Comparison of ENCODE assay signal across 1 cellular context in the genomic region with DNA sequence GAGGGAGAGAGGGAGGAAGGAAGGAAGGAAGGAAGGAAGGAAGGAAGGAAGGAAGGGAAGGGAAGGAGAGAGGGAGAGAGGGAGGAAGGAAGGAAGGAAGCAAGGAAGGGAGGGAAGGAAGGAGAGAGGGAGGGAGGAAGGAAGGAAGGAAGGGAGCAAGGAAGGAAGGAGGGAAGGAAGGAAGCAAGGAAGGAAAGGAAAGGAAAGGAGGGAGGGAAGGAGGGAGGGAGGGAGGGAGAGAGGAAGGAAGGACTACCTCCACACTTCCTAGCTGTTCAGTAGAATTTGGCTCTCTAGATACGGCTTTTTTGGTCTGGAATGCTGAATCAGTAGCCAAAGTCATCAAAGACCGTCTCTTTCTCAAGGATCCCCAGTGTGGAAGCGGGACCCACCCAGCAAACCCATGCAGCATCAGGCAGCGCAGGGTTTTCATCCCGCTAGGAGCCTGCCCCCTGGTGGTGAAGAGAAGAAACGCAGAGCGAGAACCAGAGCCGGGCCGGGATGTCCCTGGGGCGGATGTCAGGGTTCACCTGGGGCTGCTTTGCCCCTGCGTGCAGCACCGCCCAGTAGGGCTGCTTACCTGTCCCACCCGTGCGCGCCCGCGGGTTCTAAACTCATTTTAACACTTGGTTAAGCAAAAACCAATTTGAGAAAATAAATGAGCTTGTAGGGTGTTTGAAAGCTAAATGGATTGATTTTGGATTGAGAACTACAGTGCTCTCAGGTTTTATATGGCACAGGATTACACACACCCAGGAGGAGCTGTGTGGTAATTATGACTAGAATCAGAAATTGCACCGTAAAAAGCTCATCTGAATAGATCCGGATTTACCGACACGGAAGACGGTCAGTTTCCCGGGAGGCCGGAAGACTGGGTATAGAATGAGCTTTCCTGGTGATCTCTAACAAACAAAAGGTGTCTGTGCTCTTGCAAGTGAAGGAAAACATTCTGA.
TF ChIP-seq lines count a peak whose summit lies in the region.

No MANE protein-coding gene starts in this region.

TF ChIP-seq in K562, 482 proteins besides CTCF, POLR2A, EP300 and RAD21:
- TF ChIP-seq, protein P1, sequence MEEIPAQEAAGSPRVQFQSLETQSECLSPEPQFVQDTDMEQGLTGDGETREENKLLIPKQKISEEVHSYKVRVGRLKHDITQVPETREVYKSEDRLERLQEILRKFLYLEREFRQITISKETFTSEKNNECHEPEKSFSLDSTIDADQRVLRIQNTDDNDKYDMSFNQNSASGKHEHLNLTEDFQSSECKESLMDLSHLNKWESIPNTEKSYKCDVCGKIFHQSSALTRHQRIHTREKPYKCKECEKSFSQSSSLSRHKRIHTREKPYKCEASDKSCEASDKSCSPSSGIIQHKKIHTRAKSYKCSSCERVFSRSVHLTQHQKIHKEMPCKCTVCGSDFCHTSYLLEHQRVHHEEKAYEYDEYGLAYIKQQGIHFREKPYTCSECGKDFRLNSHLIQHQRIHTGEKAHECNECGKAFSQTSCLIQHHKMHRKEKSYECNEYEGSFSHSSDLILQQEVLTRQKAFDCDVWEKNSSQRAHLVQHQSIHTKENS (CRISPR knock-in tag; IDR thresholded peaks at IDR 0.05) = no peak
- TF ChIP-seq RFX5 (IDR thresholded peaks at IDR 0.05; ENCODE audit: low read depth, low read length) = no peak
- no peak for TF ChIP-seq KLF13 (tag; IDR thresholded peaks at IDR 0.05; ENCODE audit: borderline replicate concordance, low read depth)
- peak; percentile 62 for TF ChIP-seq SMC3 (conservative IDR thresholded peaks at IDR 0.05; ENCODE audit: insufficient read depth, low read depth, low read length)
- TF ChIP-seq, protein P2, sequence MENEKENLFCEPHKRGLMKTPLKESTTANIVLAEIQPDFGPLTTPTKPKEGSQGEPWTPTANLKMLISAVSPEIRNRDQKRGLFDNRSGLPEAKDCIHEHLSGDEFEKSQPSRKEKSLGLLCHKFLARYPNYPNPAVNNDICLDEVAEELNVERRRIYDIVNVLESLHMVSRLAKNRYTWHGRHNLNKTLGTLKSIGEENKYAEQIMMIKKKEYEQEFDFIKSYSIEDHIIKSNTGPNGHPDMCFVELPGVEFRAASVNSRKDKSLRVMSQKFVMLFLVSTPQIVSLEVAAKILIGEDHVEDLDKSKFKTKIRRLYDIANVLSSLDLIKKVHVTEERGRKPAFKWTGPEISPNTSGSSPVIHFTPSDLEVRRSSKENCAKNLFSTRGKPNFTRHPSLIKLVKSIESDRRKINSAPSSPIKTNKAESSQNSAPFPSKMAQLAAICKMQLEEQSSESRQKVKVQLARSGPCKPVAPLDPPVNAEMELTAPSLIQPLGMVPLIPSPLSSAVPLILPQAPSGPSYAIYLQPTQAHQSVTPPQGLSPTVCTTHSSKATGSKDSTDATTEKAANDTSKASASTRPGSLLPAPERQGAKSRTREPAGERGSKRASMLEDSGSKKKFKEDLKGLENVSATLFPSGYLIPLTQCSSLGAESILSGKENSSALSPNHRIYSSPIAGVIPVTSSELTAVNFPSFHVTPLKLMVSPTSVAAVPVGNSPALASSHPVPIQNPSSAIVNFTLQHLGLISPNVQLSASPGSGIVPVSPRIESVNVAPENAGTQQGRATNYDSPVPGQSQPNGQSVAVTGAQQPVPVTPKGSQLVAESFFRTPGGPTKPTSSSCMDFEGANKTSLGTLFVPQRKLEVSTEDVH (IDR thresholded peaks at IDR 0.05; ENCODE audit: low read depth, partially characterized antibody) = no peak
- TF ChIP-seq ZNF764 (CRISPR knock-in tag; IDR thresholded peaks at IDR 0.05; ENCODE audit: low read depth) = no peak
TF ChIP-seq in K562: peak in this region for 1.
